In genomic region chr5:43123887-43124286, GRCh38 we compare ENCODE assay signal across 1 cellular context.
TF ChIP-seq lines count a peak whose summit lies in the region.

No MANE protein-coding gene starts in this region.

TF ChIP-seq in WTC11, 78 proteins besides CTCF, POLR2A, EP300 and RAD21 (continued from another document):
- TF ChIP-seq STAT6 (CRISPR knock-in tag; conservative IDR thresholded peaks at IDR 0.05; ENCODE audit: low read depth) (no peak), ZNF671 (CRISPR knock-in tag; IDR thresholded peaks at IDR 0.05) (no peak), NFE2L1 (CRISPR knock-in tag; IDR thresholded peaks at IDR 0.05) (no peak), ETV6 (CRISPR knock-in tag; IDR thresholded peaks at IDR 0.05) (no peak), CREM (CRISPR knock-in tag; IDR thresholded peaks at IDR 0.05) (no peak), HMGA2 (CRISPR knock-in tag; IDR thresholded peaks at IDR 0.05) (no peak), KAT7 (CRISPR knock-in tag; IDR thresholded peaks at IDR 0.05; ENCODE audit: borderline replicate concordance) (no peak)
- TF ChIP-seq, protein P1, sequence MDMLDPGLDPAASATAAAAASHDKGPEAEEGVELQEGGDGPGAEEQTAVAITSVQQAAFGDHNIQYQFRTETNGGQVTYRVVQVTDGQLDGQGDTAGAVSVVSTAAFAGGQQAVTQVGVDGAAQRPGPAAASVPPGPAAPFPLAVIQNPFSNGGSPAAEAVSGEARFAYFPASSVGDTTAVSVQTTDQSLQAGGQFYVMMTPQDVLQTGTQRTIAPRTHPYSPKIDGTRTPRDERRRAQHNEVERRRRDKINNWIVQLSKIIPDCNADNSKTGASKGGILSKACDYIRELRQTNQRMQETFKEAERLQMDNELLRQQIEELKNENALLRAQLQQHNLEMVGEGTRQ (CRISPR knock-in tag; IDR thresholded peaks at IDR 0.05) = no peak
- TF ChIP-seq, protein P2, sequence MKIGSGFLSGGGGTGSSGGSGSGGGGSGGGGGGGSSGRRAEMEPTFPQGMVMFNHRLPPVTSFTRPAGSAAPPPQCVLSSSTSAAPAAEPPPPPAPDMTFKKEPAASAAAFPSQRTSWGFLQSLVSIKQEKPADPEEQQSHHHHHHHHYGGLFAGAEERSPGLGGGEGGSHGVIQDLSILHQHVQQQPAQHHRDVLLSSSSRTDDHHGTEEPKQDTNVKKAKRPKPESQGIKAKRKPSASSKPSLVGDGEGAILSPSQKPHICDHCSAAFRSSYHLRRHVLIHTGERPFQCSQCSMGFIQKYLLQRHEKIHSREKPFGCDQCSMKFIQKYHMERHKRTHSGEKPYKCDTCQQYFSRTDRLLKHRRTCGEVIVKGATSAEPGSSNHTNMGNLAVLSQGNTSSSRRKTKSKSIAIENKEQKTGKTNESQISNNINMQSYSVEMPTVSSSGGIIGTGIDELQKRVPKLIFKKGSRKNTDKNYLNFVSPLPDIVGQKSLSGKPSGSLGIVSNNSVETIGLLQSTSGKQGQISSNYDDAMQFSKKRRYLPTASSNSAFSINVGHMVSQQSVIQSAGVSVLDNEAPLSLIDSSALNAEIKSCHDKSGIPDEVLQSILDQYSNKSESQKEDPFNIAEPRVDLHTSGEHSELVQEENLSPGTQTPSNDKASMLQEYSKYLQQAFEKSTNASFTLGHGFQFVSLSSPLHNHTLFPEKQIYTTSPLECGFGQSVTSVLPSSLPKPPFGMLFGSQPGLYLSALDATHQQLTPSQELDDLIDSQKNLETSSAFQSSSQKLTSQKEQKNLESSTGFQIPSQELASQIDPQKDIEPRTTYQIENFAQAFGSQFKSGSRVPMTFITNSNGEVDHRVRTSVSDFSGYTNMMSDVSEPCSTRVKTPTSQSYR (CRISPR knock-in tag; IDR thresholded peaks at IDR 0.05) = no peak
